1 cellular context compared by ENCODE assay signal in genomic region chr20:63977392-63978276, GRCh38.
TF ChIP-seq lines count a peak whose summit lies in the region.

No MANE protein-coding gene starts in this region.

TF ChIP-seq in GM12878, 131 proteins besides CTCF, POLR2A, EP300 and RAD21 (continues in another document):
- TF ChIP-seq SP1 (IDR thresholded peaks at IDR 0.05; ENCODE audit: low read depth, low read length): no peak
- TF ChIP-seq CEBPZ (IDR thresholded peaks at IDR 0.05; ENCODE audit: low read depth, low read length): no peak
- no peak for TF ChIP-seq ATF7 (IDR thresholded peaks at IDR 0.05; ENCODE audit: low read depth)
- TF ChIP-seq HCFC1 (IDR thresholded peaks at IDR 0.05; ENCODE audit: low read length): no peak
- TF ChIP-seq SMC3 (IDR thresholded peaks at IDR 0.05; ENCODE audit: borderline replicate concordance, low read length): no peak
- TF ChIP-seq MTA2 (IDR thresholded peaks at IDR 0.05; ENCODE audit: low read depth): no peak
- TF ChIP-seq NFXL1 (IDR thresholded peaks at IDR 0.05; ENCODE audit: borderline replicate concordance): no peak
- TF ChIP-seq POLR2AphosphoS5 (IDR thresholded peaks at IDR 0.05; ENCODE audit: low read length): peak; percentile 1; the same call in 1 of the 2 replicates
- no peak for TF ChIP-seq PML (IDR thresholded peaks at IDR 0.05; ENCODE audit: low read length)
- TF ChIP-seq ETV6 (conservative IDR thresholded peaks at IDR 0.05 in 1 of 2, IDR thresholded peaks at IDR 0.05 in 1 of 2; ENCODE audit: borderline replicate concordance in 1 of 2, low read depth in 1 of 2): no peak
- TF ChIP-seq ZNF274 (IDR thresholded peaks at IDR 0.05; ENCODE audit: insufficient read depth, insufficient read length): no peak
- 0 out of 2 replicates have a peak, but pooled peaks have one; percentile 9 for TF ChIP-seq SIN3A (IDR thresholded peaks at IDR 0.05; ENCODE audit: low read depth, low read length)
- TF ChIP-seq RELA (IDR thresholded peaks at IDR 0.05; ENCODE audit: borderline replicate concordance, partially characterized antibody): no peak
- TF ChIP-seq MLLT1 (IDR thresholded peaks at IDR 0.05): peak; percentile 15; the same call in 1 of the 2 replicates
- no peak for TF ChIP-seq ZZZ3 (IDR thresholded peaks at IDR 0.05; ENCODE audit: control insufficient read depth, insufficient read length, low read depth)
- no peak for TF ChIP-seq TCF12 (IDR thresholded peaks at IDR 0.05; ENCODE audit: low read depth, low read length)
- TF ChIP-seq RUNX3 (IDR thresholded peaks at IDR 0.05; ENCODE audit: low read length): no peak
- TF ChIP-seq BHLHE40 (IDR thresholded peaks at IDR 0.05; ENCODE audit: borderline replicate concordance in 1 of 2, low read depth in 2 of 2, low read length in 1 of 2): peak in 1 of 2 experiments; percentile 9; a peak in 1 of 4 replicates
- no peak for TF ChIP-seq CHD2 (IDR thresholded peaks at IDR 0.05; ENCODE audit: borderline replicate concordance, low read depth, low read length)
- TF ChIP-seq FOS (IDR thresholded peaks at IDR 0.05; ENCODE audit: borderline replicate concordance, extremely low read depth, insufficient read length): no peak
- TF ChIP-seq ZNF384 (IDR thresholded peaks at IDR 0.05; ENCODE audit: borderline replicate concordance, low read depth, low read length): no peak
- TF ChIP-seq ZNF622 (IDR thresholded peaks at IDR 0.05): no peak
- no peak for TF ChIP-seq CEBPB (IDR thresholded peaks at IDR 0.05; ENCODE audit: borderline replicate concordance in 1 of 2, low read depth in 2 of 2, low read length in 2 of 2)
- no peak for TF ChIP-seq SREBF2 (IDR thresholded peaks at IDR 0.05; ENCODE audit: low read length)
- TF ChIP-seq CBX3 (IDR thresholded peaks at IDR 0.05; ENCODE audit: borderline replicate concordance, low read depth): no peak
- TF ChIP-seq NR2F1 (conservative IDR thresholded peaks at IDR 0.05): no peak
- no peak for TF ChIP-seq MAX (IDR thresholded peaks at IDR 0.05; ENCODE audit: low read depth, low read length)
- no peak for TF ChIP-seq ZBTB4 (CRISPR knock-in tag; IDR thresholded peaks at IDR 0.05)
- TF ChIP-seq TCF7 (IDR thresholded peaks at IDR 0.05; ENCODE audit: borderline replicate concordance): no peak
- TF ChIP-seq CREB1 (IDR thresholded peaks at IDR 0.05; ENCODE audit: low read depth): no peak
- no peak for TF ChIP-seq NRF1 (conservative IDR thresholded peaks at IDR 0.05; ENCODE audit: low read depth, low read length)
- no peak for TF ChIP-seq IRF4 (IDR thresholded peaks at IDR 0.05; ENCODE audit: low read depth, low read length)
- no peak for TF ChIP-seq USF1 (IDR thresholded peaks at IDR 0.05; ENCODE audit: borderline replicate concordance, extremely low read length, insufficient read depth, low read depth, low read length)
- no peak for TF ChIP-seq MTA3 (IDR thresholded peaks at IDR 0.05; ENCODE audit: borderline replicate concordance, low read length)
- no peak for TF ChIP-seq RELB (IDR thresholded peaks at IDR 0.05; ENCODE audit: low read depth)
- TF ChIP-seq ESRRA (IDR thresholded peaks at IDR 0.05; ENCODE audit: low read length): no peak
- TF ChIP-seq USF2 (IDR thresholded peaks at IDR 0.05; ENCODE audit: borderline replicate concordance, low read depth, low read length): no peak
- TF ChIP-seq MXI1 (IDR thresholded peaks at IDR 0.05; ENCODE audit: low read depth, low read length): peak; percentile 42; the same call in 1 of the 2 replicates
- no peak for TF ChIP-seq CUX1 (IDR thresholded peaks at IDR 0.05; ENCODE audit: insufficient replicate concordance, low read depth, low read length)
- no peak for TF ChIP-seq BMI1 (IDR thresholded peaks at IDR 0.05; ENCODE audit: borderline replicate concordance)
- no peak for TF ChIP-seq ZBED1 (IDR thresholded peaks at IDR 0.05; ENCODE audit: borderline replicate concordance)
- no peak for TF ChIP-seq ZBTB11 (CRISPR knock-in tag; IDR thresholded peaks at IDR 0.05)
